In genomic region chr1:228321478-228321877, GRCh38 we compare ENCODE assay signal across 23 cellular contexts.
"Had no signal": no experiment of that assay in that cellular context is flagged by ENCODE, and none has a peak within 500 bp of the region (broad histone marks: within the 10 kb centered on the region; RNA-seq: fewer than 3 reads in every experiment).

No MANE protein-coding gene starts in this region.

- H2AFZ ChIP-seq: hepatocyte had no signal

- H3K4me1 ChIP-seq: body of pancreas, foreskin keratinocyte, pancreas, right lobe of liver, upper lobe of right lung had no signal

- H3K4me3 ChIP-seq: body of pancreas, cardiac muscle cell, hepatocyte, pancreas, right lobe of liver, skin epidermis, upper lobe of right lung had no signal

- H3K4me1 Mint-ChIP-seq: activated naive CD8-positive, alpha-beta T cell treated with anti-CD3 and anti-CD28 coated beads, Interleukin-2, amount 50 U/mL, for 24 hours; immature natural killer cell; naive thymus-derived CD4-positive, alpha-beta T cell had no signal

- H3K27ac ChIP-seq: body of pancreas, cardiac muscle cell, foreskin keratinocyte, hepatocyte, pancreas, right lobe of liver, skin epidermis, upper lobe of right lung had no signal

- H3K27me3 Mint-ChIP-seq: activated naive CD8-positive, alpha-beta T cell treated with anti-CD3 and anti-CD28 coated beads, Interleukin-2, amount 50 U/mL, for 24 hours; dendritic cell treated with granulocyte-macrophage colony-stimulating factor and Interleukin-4, amounts not matched to agents 40 ng/mL and 50 ng/mL, for 4 days; naive thymus-derived CD4-positive, alpha-beta T cell had no signal

- ATAC-seq: activated naive CD8-positive, alpha-beta T cell treated with anti-CD3 and anti-CD28 coated beads, Interleukin-2, amount 50 U/mL, for 24 hours; activated T-cell treated with anti-CD3 and anti-CD28 coated beads, Interleukin-2, amount 50 U/mL, for 4 hours; body of pancreas; foreskin keratinocyte; naive thymus-derived CD4-positive, alpha-beta T cell; pancreas; right lobe of liver; upper lobe of right lung had no signal

- H3K9me3 ChIP-seq: body of pancreas, pancreas, right lobe of liver had no signal

- H3K27me3 ChIP-seq: body of pancreas, cardiac muscle cell, hepatocyte, pancreas, right lobe of liver, upper lobe of right lung had no signal

- DNase-seq: activated CD4-positive, alpha-beta T cell treated with anti-CD3 and anti-CD28 coated beads for 4 hours; activated CD4-positive, alpha-beta T cell treated with anti-CD3 and anti-CD28 coated beads, Interleukin-2, amount 50 U/mL, for 48 hours; activated CD4-positive, CD25-positive, alpha-beta regulatory T cell; activated CD8-positive, alpha-beta memory T cell treated with anti-CD3 and anti-CD28 coated beads, Interleukin-2, amount 50 U/mL, for 48 hours; activated gamma-delta T cell; activated naive CD8-positive, alpha-beta T cell treated with anti-CD3 and anti-CD28 coated beads, Interleukin-2, amount 50 U/mL, for 24 hours; activated T-cell treated with anti-CD3 and anti-CD28 coated beads, Interleukin-2, amount 50 U/mL, for 4 hours; effector CD4-positive, alpha-beta T cell; foreskin keratinocyte; immature natural killer cell; stimulated activated CD4-positive, alpha-beta T cell treated with anti-CD3 and anti-CD28 coated beads, Interleukin-2, amount 100 ng/mL, for 24 hours; stimulated activated naive CD4-positive, alpha-beta T cell; T1000; upper lobe of right lung had no signal

- H3K9me3 Mint-ChIP-seq: activated naive CD8-positive, alpha-beta T cell treated with anti-CD3 and anti-CD28 coated beads, Interleukin-2, amount 50 U/mL, for 24 hours; activated T-cell treated with anti-CD3 and anti-CD28 coated beads, Interleukin-2, amount 50 U/mL, for 4 hours; dendritic cell treated with granulocyte-macrophage colony-stimulating factor and Interleukin-4, amounts not matched to agents 40 ng/mL and 50 ng/mL, for 4 days; immature natural killer cell had no signal

- H3K27ac Mint-ChIP-seq: activated naive CD8-positive, alpha-beta T cell treated with anti-CD3 and anti-CD28 coated beads, Interleukin-2, amount 50 U/mL, for 24 hours; dendritic cell treated with granulocyte-macrophage colony-stimulating factor and Interleukin-4, amounts not matched to agents 40 ng/mL and 50 ng/mL, for 4 days; immature natural killer cell; naive thymus-derived CD4-positive, alpha-beta T cell; T-helper 1 cell treated with Interleukin-12 subunit alpha and Interleukin-12 subunit beta and Interleukin-4 antibody, amounts not matched to agents 30 μg/mL and 1 μg/mL, for 36 hours had no signal

- H3K4me3 Mint-ChIP-seq: activated naive CD8-positive, alpha-beta T cell treated with anti-CD3 and anti-CD28 coated beads, Interleukin-2, amount 50 U/mL, for 24 hours; activated T-cell treated with anti-CD3 and anti-CD28 coated beads, Interleukin-2, amount 50 U/mL, for 4 hours; dendritic cell treated with granulocyte-macrophage colony-stimulating factor and Interleukin-4, amounts not matched to agents 40 ng/mL and 50 ng/mL, for 4 days; immature natural killer cell; naive thymus-derived CD4-positive, alpha-beta T cell; T-helper 1 cell treated with Interleukin-12 subunit alpha and Interleukin-12 subunit beta and Interleukin-4 antibody, amounts not matched to agents 30 μg/mL and 1 μg/mL, for 36 hours had no signal

- FAIRE-seq: pancreas had no signal

- H3K4me2 ChIP-seq: hepatocyte had no signal

- H3K36me3 ChIP-seq: right lobe of liver had no signal
